In the genomic region with DNA sequence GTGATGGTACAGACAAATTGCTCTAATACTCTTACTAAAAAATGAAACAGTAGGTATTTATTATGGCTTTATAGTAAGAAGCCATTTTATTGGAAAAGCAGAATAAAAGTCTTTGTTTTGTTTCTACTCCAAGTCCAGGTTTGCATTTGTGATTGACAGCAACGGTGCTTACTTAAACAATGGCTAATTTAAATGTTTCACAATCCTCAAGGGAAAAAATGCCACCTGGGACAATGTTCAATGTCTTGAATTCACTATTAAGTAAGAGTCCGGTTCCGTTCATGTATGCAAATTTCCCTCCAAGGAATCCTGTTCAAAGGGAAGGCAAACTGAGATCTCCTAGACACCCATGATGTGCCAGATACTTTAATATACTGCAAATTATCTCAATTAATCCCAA, we compare ENCODE assay signal across 18 cellular contexts.
DNase-seq lines count a peak whose midpoint lies in the region; ATAC-seq and TF ChIP-seq lines count a peak whose summit lies in the region.
"Had no signal": no experiment of that assay in that cellular context is flagged by ENCODE, and none has a peak within 500 bp of the region (broad histone marks: within the 10 kb centered on the region; RNA-seq: fewer than 3 reads in every experiment).

No MANE protein-coding gene starts in this region.

- dilution Hi-C loops in mammary epithelial cell (cut with HindIII; ENCODE audit: low sequenced_read_pairs) = loop anchor here (10.0 kb wide), 1 partner anchor 59 kb away; no protein-coding TSS in a partner anchor

- H3K27me3 Mint-ChIP-seq in MCF 10A (ENCODE audit: insufficient read depth, unreplicated experiment) = no peaks in the 10 kb centered on the region
- no peaks in the 10 kb centered on the region for H3K27me3 Mint-ChIP-seq in activated CD4-positive, alpha-beta T cell treated with anti-CD3 and anti-CD28 coated beads, Interleukin-2, amount 10 ng/mL, durations not matched to agents 7 days and 5 days
- peaks cover 0 to 2% of the 10 kb centered on the region in 2 donors for H3K27me3 Mint-ChIP-seq in CD4-positive, alpha-beta memory T cell
- H3K27me3 Mint-ChIP-seq: CD4-positive, CD25-positive, alpha-beta regulatory T cell had no signal

- H3K4me3 ChIP-seq in breast epithelium (no peak overlapping the region), mammary epithelial cell (replicated peaks in 1 of 3; ENCODE audit: insufficient read depth in 1 of 3, low read depth in 2 of 3, low read length in 3 of 3) (no peak overlapping the region), left lung (no peak overlapping the region), upper lobe of right lung (no peak overlapping the region)
- no peak overlapping the region for H3K4me3 ChIP-seq in CD4-positive, alpha-beta memory T cell (ENCODE audit: low read length in 2 of 2)
- H3K4me3 ChIP-seq: Peyer's patch had no signal

- ATAC-seq in left lung = peak; percentile 31
- peak; percentile 43 for ATAC-seq in upper lobe of right lung
- no peak for ATAC-seq in GM18498 (IDR thresholded peaks at IDR 0.05; ENCODE audit: unreplicated experiment)

- TF ChIP-seq CTCF in MCF 10A (IDR thresholded peaks at IDR 0.05; ENCODE audit: unreplicated experiment) (no peak), breast epithelium (IDR thresholded peaks at IDR 0.05) (no peak), mammary epithelial cell (conservative IDR thresholded peaks at IDR 0.05 in 1 of 2, IDR thresholded peaks at IDR 0.05 in 1 of 2; ENCODE audit: extremely low read depth in 1 of 2, insufficient read depth in 1 of 2, low read depth in 1 of 2, low read length in 2 of 2) (no peak), left lung (IDR thresholded peaks at IDR 0.05) (no peak), upper lobe of right lung (IDR thresholded peaks at IDR 0.05) (no peak)

- H3K9me3 ChIP-seq in breast epithelium (no peaks in the 10 kb centered on the region), mammary epithelial cell (replicated peaks; ENCODE audit: insufficient read depth, low read length) (no peaks in the 10 kb centered on the region), left lung (no peaks in the 10 kb centered on the region), upper lobe of right lung (no peaks in the 10 kb centered on the region)
- no peaks in the 10 kb centered on the region for H3K9me3 ChIP-seq in CD4-positive, alpha-beta memory T cell (ENCODE audit: control insufficient read depth in 1 of 2, low read length in 2 of 2)
- H3K9me3 ChIP-seq: Peyer's patch, SK-N-SH had no signal

- no peaks in the 10 kb centered on the region for H3K4me1 Mint-ChIP-seq in MCF 10A (ENCODE audit: insufficient read depth, unreplicated experiment)
- peaks cover 17% of the 10 kb centered on the region for H3K4me1 Mint-ChIP-seq in activated CD4-positive, alpha-beta T cell treated with anti-CD3 and anti-CD28 coated beads, Interleukin-2, amount 10 ng/mL, durations not matched to agents 7 days and 5 days
- peaks cover 0 to 5% (median 5%) of the 10 kb centered on the region in 4 donors for H3K4me1 Mint-ChIP-seq in CD4-positive, alpha-beta memory T cell

- POLR2A ChIA-PET in MCF 10A (lab: Yijun Ruan, JAX) = interaction anchor here (0.8 kb wide), 1 partner anchor 650 kb away, joined by 3 read pairs; no protein-coding TSS in a partner anchor
- POLR2A ChIA-PET in activated CD4-positive, alpha-beta T cell treated with anti-CD3 and anti-CD28 coated beads, Interleukin-2, amount 10 ng/mL, durations not matched to agents 7 days and 5 days (lab: Charles Lee) = no interaction called here
- POLR2A ChIA-PET in CD4-positive, alpha-beta memory T cell (lab: Charles Lee; ENCODE audit: partially characterized antibody) = no interaction called here

- H3K36me3 ChIP-seq in breast epithelium (no peaks in the 10 kb centered on the region), mammary epithelial cell (ENCODE audit: insufficient read depth, low read length) (no peaks in the 10 kb centered on the region), left lung (peaks cover 0 to 1% of the 10 kb centered on the region in 2 donors), upper lobe of right lung (no peaks in the 10 kb centered on the region)
- H3K36me3 ChIP-seq in CD4-positive, alpha-beta memory T cell (ENCODE audit: insufficient read depth, low read length) = no peaks in the 10 kb centered on the region

- no peaks in the 10 kb centered on the region for H4K20me1 ChIP-seq in mammary epithelial cell (ENCODE audit: insufficient read depth, low read length)

- DNase-seq in MCF 10A (ENCODE audit: unreplicated experiment) (peak; percentile 65), breast epithelium (ENCODE audit: low spot score in 2 of 2) (no peak), mammary epithelial cell (no peak), left lung (no peak), upper lobe of right lung (no peak)
- no peak for DNase-seq in activated CD4-positive, alpha-beta T cell treated with anti-CD3 and anti-CD28 coated beads, Interleukin-2, amount 10 ng/mL, durations not matched to agents 7 days and 5 days
- DNase-seq in CD4-positive, alpha-beta memory T cell = no peak
- DNase-seq: CD4-positive, CD25-positive, alpha-beta regulatory T cell; DND-41; GDM1; H7; NCI-H146; NCI-H2107; NCI-H774; Peyer's patch; Right ventricle myocardium superior; SK-N-SH had no signal

- H3K27ac Mint-ChIP-seq in MCF 10A (ENCODE audit: low read depth, unreplicated experiment) = no peak overlapping the region
- H3K27ac Mint-ChIP-seq in activated CD4-positive, alpha-beta T cell treated with anti-CD3 and anti-CD28 coated beads, Interleukin-2, amount 10 ng/mL, durations not matched to agents 7 days and 5 days = no peak overlapping the region
- H3K27ac Mint-ChIP-seq in CD4-positive, alpha-beta memory T cell = no peak overlapping the region
- H3K27ac Mint-ChIP-seq: CD4-positive, CD25-positive, alpha-beta regulatory T cell had no signal

- H3K9ac ChIP-seq in mammary epithelial cell (ENCODE audit: insufficient read depth, low read length) = no peak overlapping the region
- H3K9ac ChIP-seq: SK-N-SH had no signal

- no peak overlapping the region for H3K4me3 Mint-ChIP-seq in MCF 10A (ENCODE audit: unreplicated experiment)
- H3K4me3 Mint-ChIP-seq in activated CD4-positive, alpha-beta T cell treated with anti-CD3 and anti-CD28 coated beads, Interleukin-2, amount 10 ng/mL, durations not matched to agents 7 days and 5 days = no peak overlapping the region
- no peak overlapping the region for H3K4me3 Mint-ChIP-seq in CD4-positive, alpha-beta memory T cell
- H3K4me3 Mint-ChIP-seq: CD4-positive, CD25-positive, alpha-beta regulatory T cell had no signal

- no peak for TF ChIP-seq POLR2A in breast epithelium (IDR thresholded peaks at IDR 0.05)

- peak overlapping the region; percentile 20 for H3K4me2 ChIP-seq in mammary epithelial cell (ENCODE audit: insufficient read depth, low read depth, low read length)
- H3K4me2 ChIP-seq: SK-N-SH had no signal

- H3K9me3 Mint-ChIP-seq in MCF 10A (ENCODE audit: unreplicated experiment) = no peaks in the 10 kb centered on the region
- no peaks in the 10 kb centered on the region for H3K9me3 Mint-ChIP-seq in activated CD4-positive, alpha-beta T cell treated with anti-CD3 and anti-CD28 coated beads, Interleukin-2, amount 10 ng/mL, durations not matched to agents 7 days and 5 days
- H3K9me3 Mint-ChIP-seq in CD4-positive, alpha-beta memory T cell = no peaks in the 10 kb centered on the region
- H3K9me3 Mint-ChIP-seq: CD4-positive, CD25-positive, alpha-beta regulatory T cell had no signal

- H3K4me1 ChIP-seq in breast epithelium (no peaks in the 10 kb centered on the region), mammary epithelial cell (ENCODE audit: insufficient read depth, low read length) (peaks cover 14% of the 10 kb centered on the region), left lung (peaks cover 0 to 32% of the 10 kb centered on the region in 2 donors), upper lobe of right lung (no peaks in the 10 kb centered on the region)
- no peaks in the 10 kb centered on the region for H3K4me1 ChIP-seq in CD4-positive, alpha-beta memory T cell (ENCODE audit: insufficient read depth, low read length)

- 3% methylated on average over 3 of the region's 3 CpGs for WGBS in mammary epithelial cell (ENCODE audit: low coverage, missing lambda C conversion rate)

- no peaks in the 10 kb centered on the region for H3K79me2 ChIP-seq in mammary epithelial cell (ENCODE audit: insufficient read depth, low read length)

- CTCF ChIA-PET in MCF 10A (lab: Yijun Ruan, JAX) (interaction anchor here (0.8 kb wide), 1 partner anchor 196 kb away, joined by 3 read pairs; no protein-coding TSS in a partner anchor), mammary epithelial cell (lab: Charles Lee; ENCODE audit: low non-redundant PET) (no interaction called here)
- CTCF ChIA-PET in activated CD4-positive, alpha-beta T cell treated with anti-CD3 and anti-CD28 coated beads, Interleukin-2, amount 10 ng/mL, durations not matched to agents 7 days and 5 days (lab: Charles Lee) = interaction anchor here (0.6 to 0.8 kb wide), 2 partner anchors 23 to 107 kb away, joined by 3 to 4 read pairs; no protein-coding TSS in a partner anchor
- CTCF ChIA-PET in CD4-positive, alpha-beta memory T cell (lab: Charles Lee; ENCODE audit: partially characterized antibody) = no interaction called here

- H3K27ac ChIP-seq in breast epithelium = peak overlapping the region in 1 of 2 donors; percentile 5
- H3K27ac ChIP-seq in mammary epithelial cell (ENCODE audit: insufficient read depth, low read depth, low read length) = no peak overlapping the region
- no peak overlapping the region for H3K27ac ChIP-seq in left lung
- H3K27ac ChIP-seq in upper lobe of right lung = no peak overlapping the region
- H3K27ac ChIP-seq in CD4-positive, alpha-beta memory T cell (ENCODE audit: low read depth, low read length) = no peak overlapping the region

- H2AFZ ChIP-seq in mammary epithelial cell (ENCODE audit: low read depth, low read length) = no peak overlapping the region

- in situ Hi-C loops in mammary epithelial cell (cut with MboI; ENCODE audit: low sequenced_read_pairs in 2 of 2) = no loop called here

- no peaks in the 10 kb centered on the region for H3K36me3 Mint-ChIP-seq in MCF 10A (ENCODE audit: insufficient read depth, unreplicated experiment)
- peaks cover 2% of the 10 kb centered on the region for H3K36me3 Mint-ChIP-seq in activated CD4-positive, alpha-beta T cell treated with anti-CD3 and anti-CD28 coated beads, Interleukin-2, amount 10 ng/mL, durations not matched to agents 7 days and 5 days (ENCODE audit: low read depth)
- H3K36me3 Mint-ChIP-seq in CD4-positive, alpha-beta memory T cell = no peaks in the 10 kb centered on the region
- H3K36me3 Mint-ChIP-seq: CD4-positive, CD25-positive, alpha-beta regulatory T cell had no signal

- H3K27me3 ChIP-seq in breast epithelium = no peaks in the 10 kb centered on the region
- H3K27me3 ChIP-seq in mammary epithelial cell (ENCODE audit: insufficient read depth, low read length) = no peaks in the 10 kb centered on the region
- no peaks in the 10 kb centered on the region for H3K27me3 ChIP-seq in left lung
- H3K27me3 ChIP-seq in upper lobe of right lung = no peaks in the 10 kb centered on the region
- H3K27me3 ChIP-seq in CD4-positive, alpha-beta memory T cell (ENCODE audit: insufficient read depth, low read length) = no peaks in the 10 kb centered on the region
- H3K27me3 ChIP-seq: Peyer's patch had no signal

- no TSS peak for BruUV-seq in MCF 10A (replicated peaks; lab: Mats Ljungman, UMichigan)
- BruUV-seq in mammary epithelial cell (replicated peaks; lab: Mats Ljungman, UMichigan) = no TSS peak

- intact Hi-C loops in MCF 10A (cut with micrococcal nuclease) (no loop called here), breast epithelium (cut with DNase I; ENCODE audit: low total_unique reads) (no loop called here), mammary epithelial cell (cut with micrococcal nuclease) (no loop called here), left lung (cut with DNase I) (no loop called here), upper lobe of right lung (cut with DNase I) (no loop called here)
- intact Hi-C loops in CD4-positive, alpha-beta memory T cell (cut with micrococcal nuclease) = no loop called here

Comparison
In these comparisons a context has a peak if more than half of its experiments do, and no peak if none do; other contexts are left out.
1. CTCF ChIA-PET loops: an anchor here in MCF 10A (0.8 kb wide) and activated CD4-positive, alpha-beta T cell treated with anti-CD3 and anti-CD28 coated beads, Interleukin-2, amount 10 ng/mL, durations not matched to agents 7 days and 5 days (0.6 to 0.8 kb wide); none called in mammary epithelial cell and CD4-positive, alpha-beta memory T cell.